Comparison of ENCODE assay signal across 1 cellular context in the genomic region with DNA sequence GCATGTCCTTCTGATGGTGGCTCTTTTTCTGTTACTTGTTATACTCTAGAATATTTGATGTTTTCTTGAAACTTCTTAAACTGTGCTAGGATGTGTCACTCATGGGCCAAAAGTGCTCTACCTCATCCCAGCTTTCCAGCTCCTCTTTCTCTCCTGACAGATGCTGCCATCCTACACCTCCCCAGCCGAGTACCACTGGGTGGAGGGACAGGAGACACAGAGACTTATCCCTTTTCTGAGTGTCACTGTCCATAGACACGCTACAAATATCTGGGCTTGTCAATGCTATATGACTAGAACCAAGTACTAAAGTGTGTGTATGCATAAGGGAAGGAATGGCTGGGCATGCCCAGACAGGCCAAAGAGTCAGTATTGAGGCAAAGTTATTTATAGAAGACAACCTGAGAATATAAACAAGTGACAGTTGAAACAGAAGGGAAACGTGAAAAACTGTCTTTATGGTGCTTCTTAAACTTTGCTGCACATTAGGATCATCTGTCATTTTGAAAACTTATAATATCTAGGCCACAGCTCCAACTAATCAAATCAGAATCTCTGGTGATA.
TF ChIP-seq lines count a peak whose summit lies in the region.

No MANE protein-coding gene starts in this region.

TF ChIP-seq in A549, 52 proteins besides CTCF, POLR2A, EP300 and RAD21 (continued from another document):
- TF ChIP-seq NR3C1 (IDR thresholded peaks at IDR 0.05) (no peak), KDM5A (IDR thresholded peaks at IDR 0.05) (no peak), HDAC2 (IDR thresholded peaks at IDR 0.05) (no peak), ZFP36 (IDR thresholded peaks at IDR 0.05; ENCODE audit: borderline replicate concordance, partially characterized antibody) (no peak), NPAS2 (CRISPR knock-in tag; IDR thresholded peaks at IDR 0.05; ENCODE audit: borderline replicate concordance) (no peak), GATA3 (IDR thresholded peaks at IDR 0.05; ENCODE audit: borderline replicate concordance) (no peak), EHF (CRISPR knock-in tag; IDR thresholded peaks at IDR 0.05) (no peak), BCL3 (IDR thresholded peaks at IDR 0.05) (no peak), POLR2AphosphoS2 (conservative IDR thresholded peaks at IDR 0.05; ENCODE audit: low read length) (no peak), ZC3H11A (IDR thresholded peaks at IDR 0.05) (no peak)
- TF ChIP-seq, protein P1, sequence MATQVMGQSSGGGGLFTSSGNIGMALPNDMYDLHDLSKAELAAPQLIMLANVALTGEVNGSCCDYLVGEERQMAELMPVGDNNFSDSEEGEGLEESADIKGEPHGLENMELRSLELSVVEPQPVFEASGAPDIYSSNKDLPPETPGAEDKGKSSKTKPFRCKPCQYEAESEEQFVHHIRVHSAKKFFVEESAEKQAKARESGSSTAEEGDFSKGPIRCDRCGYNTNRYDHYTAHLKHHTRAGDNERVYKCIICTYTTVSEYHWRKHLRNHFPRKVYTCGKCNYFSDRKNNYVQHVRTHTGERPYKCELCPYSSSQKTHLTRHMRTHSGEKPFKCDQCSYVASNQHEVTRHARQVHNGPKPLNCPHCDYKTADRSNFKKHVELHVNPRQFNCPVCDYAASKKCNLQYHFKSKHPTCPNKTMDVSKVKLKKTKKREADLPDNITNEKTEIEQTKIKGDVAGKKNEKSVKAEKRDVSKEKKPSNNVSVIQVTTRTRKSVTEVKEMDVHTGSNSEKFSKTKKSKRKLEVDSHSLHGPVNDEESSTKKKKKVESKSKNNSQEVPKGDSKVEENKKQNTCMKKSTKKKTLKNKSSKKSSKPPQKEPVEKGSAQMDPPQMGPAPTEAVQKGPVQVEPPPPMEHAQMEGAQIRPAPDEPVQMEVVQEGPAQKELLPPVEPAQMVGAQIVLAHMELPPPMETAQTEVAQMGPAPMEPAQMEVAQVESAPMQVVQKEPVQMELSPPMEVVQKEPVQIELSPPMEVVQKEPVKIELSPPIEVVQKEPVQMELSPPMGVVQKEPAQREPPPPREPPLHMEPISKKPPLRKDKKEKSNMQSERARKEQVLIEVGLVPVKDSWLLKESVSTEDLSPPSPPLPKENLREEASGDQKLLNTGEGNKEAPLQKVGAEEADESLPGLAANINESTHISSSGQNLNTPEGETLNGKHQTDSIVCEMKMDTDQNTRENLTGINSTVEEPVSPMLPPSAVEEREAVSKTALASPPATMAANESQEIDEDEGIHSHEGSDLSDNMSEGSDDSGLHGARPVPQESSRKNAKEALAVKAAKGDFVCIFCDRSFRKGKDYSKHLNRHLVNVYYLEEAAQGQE (IDR thresholded peaks at IDR 0.05): no peak
TF ChIP-seq in A549: peak in this region for 0.
